13 cellular contexts compared by ENCODE assay signal in genomic region chr16:73092236-73092781, GRCh38.
DNase-seq lines count a peak whose midpoint lies in the region; ATAC-seq, FAIRE-seq and TF ChIP-seq lines count a peak whose summit lies in the region.
"Had no signal": no experiment of that assay in that cellular context is flagged by ENCODE, and none has a peak within 500 bp of the region (broad histone marks: within the 10 kb centered on the region; RNA-seq: fewer than 3 reads in every experiment).

No MANE protein-coding gene starts in this region.

- H3K27ac ChIP-seq in HEK293 (ENCODE audit: extremely low read depth, low read depth, low read length), result peak overlapping the region; percentile 65
- H3K27ac ChIP-seq: HL-60 had no signal

- no peak for TF ChIP-seq CTCF in HEK293 (tag by site-specific recombination; IDR thresholded peaks at IDR 0.05)

- H3K4me3 ChIP-seq in HEK293 (ENCODE audit: low read depth, low read length), result no peak overlapping the region

- FAIRE-seq in RCC 7860 (lab: Jason Lieb, UNC), result no peak
- FAIRE-seq: colon had no signal

- DNase-seq in anterior cingulate cortex (lab: John Stamatoyannopoulos, UW) (peak in 35 of 58 donors; percentile 2 to 66 (median 21)), islet precursor cell (peak; percentile 63), posterior cingulate gyrus (peak in 7 of 10 donors; percentile 9 to 86 (median 30)), RCC 7860 (ENCODE audit: low spot score) (no peak), HK-2 (ENCODE audit: unreplicated experiment) (no peak)
- DNase-seq in stimulated activated CD8-positive, alpha-beta memory T cell treated with anti-CD3 and anti-CD28 coated beads, Interleukin-4, amount 100 ng/mL, for 48 hours, result no peak
- DNase-seq: activated naive CD8-positive, alpha-beta T cell treated with anti-CD3 and anti-CD28 coated beads, Interleukin-2, amount 50 U/mL, for 24 hours; BE2C; NCI-H187 had no signal

- no peak for TF ChIP-seq POLR2A in GM18505 (IDR thresholded peaks at IDR 0.05; ENCODE audit: borderline replicate concordance, extremely low read depth, insufficient read depth, insufficient read length)

- CTCF ChIA-PET in HEK293 (lab: Yijun Ruan, JAX), result no interaction called here

- intact Hi-C loops in posterior cingulate gyrus (cut with DNase I), result no loop called here

- peaks cover 31% of the 10 kb centered on the region for H3K4me1 ChIP-seq in HEK293 (ENCODE audit: control insufficient read depth, insufficient read depth, low read length)

- no peaks in the 10 kb centered on the region for H3K36me3 ChIP-seq in HEK293 (ENCODE audit: control insufficient read depth in 2 of 2, insufficient read depth in 1 of 2, low read length in 2 of 2)
- H3K36me3 ChIP-seq: BE2C had no signal

- POLR2A ChIA-PET in HEK293 (lab: Yijun Ruan, JAX), result no interaction called here

- H3K9me3 ChIP-seq in HEK293 (ENCODE audit: control insufficient read depth, insufficient read depth, low read depth, low read length), result no peaks in the 10 kb centered on the region
- H3K9me3 ChIP-seq: BE2C had no signal

- no peak for ATAC-seq in GM18505 (IDR thresholded peaks at IDR 0.05; ENCODE audit: unreplicated experiment)
- ATAC-seq: activated naive CD8-positive, alpha-beta T cell treated with anti-CD3 and anti-CD28 coated beads, Interleukin-2, amount 50 U/mL, for 24 hours had no signal

TF ChIP-seq in HEK293, 187 proteins besides CTCF, POLR2A, EP300 and RAD21:
- TF ChIP-seq ZNF37A (tag by site-specific recombination; IDR thresholded peaks at IDR 0.05), result no peak
- TF ChIP-seq ZNF692 (tag by site-specific recombination; IDR thresholded peaks at IDR 0.05), result 0 out of 2 replicates have a peak, but pooled peaks have one; percentile 23
- TF ChIP-seq ZNF561 (tag by site-specific recombination; IDR thresholded peaks at IDR 0.05; ENCODE audit: borderline replicate concordance), result no peak; the same call in 1 of the 2 replicates
- TF ChIP-seq ZSCAN16 (tag by site-specific recombination; IDR thresholded peaks at IDR 0.05), result no peak
- 0 out of 2 replicates have a peak, but pooled peaks have one; percentile 27 for TF ChIP-seq PRDM1 (tag by site-specific recombination; IDR thresholded peaks at IDR 0.05)
- no peak for TF ChIP-seq ZNF26 (tag by site-specific recombination; IDR thresholded peaks at IDR 0.05)

Comparison
In these comparisons a context has a peak if more than half of its experiments do, and no peak if none do; other contexts are left out.
1. DNase-seq: peak in anterior cingulate cortex (35 of 58), islet precursor cell (single experiment) and posterior cingulate gyrus (7 of 10); none in RCC 7860 (single experiment), stimulated activated CD8-positive, alpha-beta memory T cell treated with anti-CD3 and anti-CD28 coated beads, Interleukin-4, amount 100 ng/mL, for 48 hours (single experiment) and HK-2 (single experiment).